11 cellular contexts compared by ENCODE assay signal in the genomic region with DNA sequence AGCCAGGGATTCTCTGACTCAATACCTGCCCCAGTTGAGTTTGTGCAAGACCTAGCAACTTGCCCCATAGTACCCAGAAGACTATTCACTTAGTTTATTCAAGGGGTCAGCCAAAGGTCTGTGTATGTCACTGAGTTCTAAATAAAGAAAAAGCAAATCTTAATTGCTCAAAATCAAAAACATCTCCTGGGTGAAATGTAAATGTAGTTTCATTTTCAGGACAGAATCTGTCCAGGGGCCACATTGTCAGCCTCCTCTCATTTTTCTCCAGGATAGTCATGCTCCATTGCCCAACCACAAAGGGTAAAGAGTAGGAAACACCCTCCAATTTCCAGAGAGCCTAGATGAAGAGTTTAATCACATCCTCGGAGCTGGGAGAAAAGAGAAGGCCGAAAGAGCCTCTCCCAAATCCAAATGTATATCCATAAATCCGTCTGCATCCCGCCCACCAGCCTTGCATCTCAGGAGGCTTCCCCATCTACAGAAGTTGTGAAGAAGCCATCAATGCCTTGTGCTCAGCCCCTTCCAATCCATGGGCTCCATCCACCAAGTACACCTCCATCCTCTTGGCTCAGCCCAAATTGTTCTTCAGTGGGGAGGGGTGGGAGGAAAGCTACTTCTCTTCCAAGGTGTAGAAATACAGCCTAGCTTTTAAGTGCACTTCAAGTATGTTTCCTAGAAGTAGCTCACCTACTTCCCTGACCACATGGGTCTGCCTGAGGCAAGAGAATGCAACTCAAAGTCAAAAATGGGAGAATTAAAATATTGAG.
DNase-seq lines count a peak whose midpoint lies in the region; ATAC-seq and TF ChIP-seq lines count a peak whose summit lies in the region.
"Had no signal": no experiment of that assay in that cellular context is flagged by ENCODE, and none has a peak within 500 bp of the region (broad histone marks: within the 10 kb centered on the region; RNA-seq: fewer than 3 reads in every experiment).

No MANE protein-coding gene starts in this region.

- DNase-seq in NCI-H345 (lab: John Stamatoyannopoulos, UW) (peak; percentile 19), NCI-H345 treated with DMSO at 0.1 percent for 48 hours (lab: John Stamatoyannopoulos, UW; ENCODE audit: unreplicated experiment) (no peak), RWPE2 (ENCODE audit: low spot score) (no peak), fibroblast of mammary gland (ENCODE audit: low read depth) (peak; percentile 97), ecto neural progenitor cell (ENCODE audit: low spot score) (no peak), COLO668 (lab: John Stamatoyannopoulos, UW; ENCODE audit: unreplicated experiment) (no peak)
- DNase-seq: BE2C; hypothalamus; stimulated activated CD4-positive, alpha-beta T cell treated with anti-CD3 and anti-CD28 coated beads, Interleukin-2, amount 100 ng/mL, for 24 hours had no signal

- peak overlapping the region; percentile 35 for H3K4me3 Mint-ChIP-seq in stimulated activated memory B cell treated with anti-CD40 and anti-IgM and Interleukin-4, amounts not matched to agents 10 μg/mL and 1 μg/mL and 100 μg/mL, for 72 hours

- ATAC-seq in RWPE2 (ENCODE audit: low read depth) (peak; percentile 86), GM18868 (IDR thresholded peaks at IDR 0.05; ENCODE audit: unreplicated experiment) (no peak)
- ATAC-seq in stimulated activated memory B cell treated with anti-CD40 and anti-IgM and Interleukin-4, amounts not matched to agents 10 μg/mL and 1 μg/mL and 100 μg/mL, for 72 hours, result no peak

- no peaks in the 10 kb centered on the region for H3K9me3 ChIP-seq in RWPE2 (ENCODE audit: severe bottlenecking)
- H3K9me3 ChIP-seq: BE2C had no signal

- no peaks in the 10 kb centered on the region for H3K9me3 Mint-ChIP-seq in stimulated activated memory B cell treated with anti-CD40 and anti-IgM and Interleukin-4, amounts not matched to agents 10 μg/mL and 1 μg/mL and 100 μg/mL, for 72 hours

- H3K27me3 ChIP-seq in RWPE2 (ENCODE audit: insufficient read depth, poor library complexity, severe bottlenecking), result no peaks in the 10 kb centered on the region

- peaks cover 19% of the 10 kb centered on the region for H3K4me1 ChIP-seq in RWPE2 (ENCODE audit: insufficient read depth, poor library complexity, severe bottlenecking)
- H3K4me1 ChIP-seq: BE2C had no signal

- H3K4me3 ChIP-seq in RWPE2 (ENCODE audit: severe bottlenecking) (no peak overlapping the region), fibroblast of mammary gland (ENCODE audit: control insufficient read depth, low read depth, low read length) (no peak overlapping the region)

- peaks cover 36% of the 10 kb centered on the region for H3K36me3 Mint-ChIP-seq in stimulated activated memory B cell treated with anti-CD40 and anti-IgM and Interleukin-4, amounts not matched to agents 10 μg/mL and 1 μg/mL and 100 μg/mL, for 72 hours

- peak overlapping the region; percentile 44 for H3K27ac ChIP-seq in RWPE2 (ENCODE audit: poor library complexity, severe bottlenecking)

- TF ChIP-seq CTCF in RWPE2 (IDR thresholded peaks at IDR 0.05; ENCODE audit: poor library complexity, severe bottlenecking) (no peak), fibroblast of mammary gland (conservative IDR thresholded peaks at IDR 0.05; ENCODE audit: control insufficient read depth, insufficient read depth, low read depth, low read length) (no peak)

- peak overlapping the region; percentile 75 for H3K27ac Mint-ChIP-seq in stimulated activated memory B cell treated with anti-CD40 and anti-IgM and Interleukin-4, amounts not matched to agents 10 μg/mL and 1 μg/mL and 100 μg/mL, for 72 hours

- no peaks in the 10 kb centered on the region for H3K36me3 ChIP-seq in RWPE2 (ENCODE audit: low read depth)
- H3K36me3 ChIP-seq: BE2C had no signal

- no peaks in the 10 kb centered on the region for H3K27me3 Mint-ChIP-seq in stimulated activated memory B cell treated with anti-CD40 and anti-IgM and Interleukin-4, amounts not matched to agents 10 μg/mL and 1 μg/mL and 100 μg/mL, for 72 hours

- H3K4me1 Mint-ChIP-seq in stimulated activated memory B cell treated with anti-CD40 and anti-IgM and Interleukin-4, amounts not matched to agents 10 μg/mL and 1 μg/mL and 100 μg/mL, for 72 hours, result peaks cover 89% of the 10 kb centered on the region

Comparison
In these comparisons a context has a peak if more than half of its experiments do, and no peak if none do; other contexts are left out.
1. DNase-seq: peak in NCI-H345 (single experiment) and fibroblast of mammary gland (single experiment); none in NCI-H345 treated with DMSO at 0.1 percent for 48 hours (single experiment), RWPE2 (single experiment), ecto neural progenitor cell (single experiment) and COLO668 (single experiment).